Comparison of ENCODE assay signal across 8 cellular contexts in the genomic region with DNA sequence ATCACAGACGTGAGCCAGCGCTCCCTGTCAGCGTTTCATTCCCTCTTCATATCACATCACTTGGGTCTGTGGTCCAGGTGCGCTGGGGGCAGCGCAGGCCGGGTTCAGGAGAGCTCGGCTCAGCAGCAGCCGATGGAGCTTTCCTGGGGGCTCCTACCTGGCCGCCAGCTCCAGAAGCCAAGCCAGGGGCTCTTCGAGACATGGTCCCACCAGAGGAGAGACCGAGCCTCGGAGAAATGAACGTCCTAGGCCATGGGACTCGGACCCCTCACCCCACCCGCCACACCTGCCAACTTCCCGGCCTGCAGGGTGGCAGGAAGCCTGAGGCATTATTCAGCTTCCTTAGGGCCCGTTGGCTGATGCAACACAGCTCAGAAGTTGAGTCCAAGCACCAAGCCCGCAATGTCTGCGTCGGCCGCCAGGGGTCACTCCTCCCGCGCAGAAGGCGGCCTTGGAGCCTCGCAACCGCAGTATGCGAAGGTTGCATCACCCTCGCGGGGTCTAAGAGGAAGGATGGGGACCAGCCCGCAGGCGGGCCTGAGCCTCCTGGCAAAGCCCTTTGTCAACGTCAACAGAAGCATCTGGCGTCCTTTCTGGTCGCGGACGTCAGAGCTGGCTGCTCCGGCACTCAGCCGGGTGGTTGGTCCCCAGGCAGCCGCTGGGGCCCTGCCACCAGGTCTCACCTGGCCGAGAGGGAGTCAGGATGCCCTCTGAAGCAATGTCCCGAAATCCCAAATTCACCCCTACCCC. TPM values are rescaled to one million over a fixed set of nuclear protein-coding genes. Genes with fewer than 3 reads are reported as not detected.
DNase-seq lines count a peak whose midpoint lies in the region; ATAC-seq, FAIRE-seq and TF ChIP-seq lines count a peak whose summit lies in the region.

No MANE protein-coding gene starts in this region.

- H3K9me3 Mint-ChIP-seq in activated B cell treated with CpG ODN at 0.5 μM for 24 hours = no peaks in the 10 kb centered on the region

- no peaks in the 10 kb centered on the region for H3K27me3 Mint-ChIP-seq in activated B cell treated with CpG ODN at 0.5 μM for 24 hours

- H3K4me1 Mint-ChIP-seq in activated B cell treated with CpG ODN at 0.5 μM for 24 hours = peaks cover 44% of the 10 kb centered on the region

- CTCF ChIA-PET in activated B cell treated with CpG ODN at 0.5 μM for 24 hours (lab: Charles Lee) = interaction anchor here (0.5 to 4.2 kb wide), 31 partner anchors 9 to 660 kb away, joined by 3 to 292 read pairs (median 5); a partner anchor contains a TSS

- H3K36me3 ChIP-seq in bronchial epithelial cell (ENCODE audit: control insufficient read depth, insufficient read depth, low read length) = no peaks in the 10 kb centered on the region

- no peaks in the 10 kb centered on the region for H3K36me3 Mint-ChIP-seq in activated B cell treated with CpG ODN at 0.5 μM for 24 hours (ENCODE audit: low read depth)

- H3K4me3 Mint-ChIP-seq in activated B cell treated with CpG ODN at 0.5 μM for 24 hours = peak overlapping the region; percentile 64

- FAIRE-seq in bronchial epithelial cell (lab: Jason Lieb, UNC) = no peak

- peak; percentile 74 for TF ChIP-seq CTCF in activated B cell treated with CpG ODN at 0.5 μM for 24 hours (IDR thresholded peaks at IDR 0.05)
- TF ChIP-seq CTCF in bronchial epithelial cell (IDR thresholded peaks at IDR 0.05; ENCODE audit: insufficient read depth, low read length, severe bottlenecking) = peak; percentile 99

- peak overlapping the region; percentile 95 for H3K27ac Mint-ChIP-seq in activated B cell treated with CpG ODN at 0.5 μM for 24 hours

- H3K27me3 ChIP-seq in bronchial epithelial cell (ENCODE audit: control insufficient read depth, insufficient read depth, low read length) = no peaks in the 10 kb centered on the region

- ATAC-seq in GM18867 (IDR thresholded peaks at IDR 0.05; ENCODE audit: unreplicated experiment) (peak; percentile 52), HG03159 (IDR thresholded peaks at IDR 0.05; ENCODE audit: unreplicated experiment) (peak; percentile 45), activated B cell treated with CpG ODN at 0.5 μM for 24 hours (ENCODE audit: low read depth) (peak; percentile 81)

- DNase-seq in AG08395 (ENCODE audit: low spot score) = peak; percentile 87
- DNase-seq in NCI-H226 = peak; percentile 82
- DNase-seq in activated B cell treated with CpG ODN at 0.5 μM for 24 hours = peak; percentile 96
- DNase-seq in bronchial epithelial cell (ENCODE audit: low read depth) = peak; percentile 81
- DNase-seq in islet precursor cell = peak; percentile 98
- DNase-seq in stimulated activated CD4-positive, alpha-beta T cell treated with anti-CD3 and anti-CD28 coated beads, Interleukin-15, amount 100 ng/mL, for 24 hours = peak; percentile 97

- intact Hi-C loops in activated B cell treated with CpG ODN at 0.5 μM for 24 hours (cut with micrococcal nuclease) = loop anchor here (1.0 to 10.0 kb wide), 12 partner anchors 28 to 748 kb away; a partner anchor contains a TSS

- POLR2A ChIA-PET in activated B cell treated with CpG ODN at 0.5 μM for 24 hours (lab: Charles Lee) = interaction anchor here (0.5 to 8.1 kb wide), 28 partner anchors 9 to 1074 kb away, joined by 3 to 281 read pairs (median 6); a partner anchor contains a TSS

- no peak overlapping the region for H3K4me3 ChIP-seq in bronchial epithelial cell (ENCODE audit: low read depth, low read length)

RNA-seq across cellular contexts. Expression of a gene that starts 13.2 kb away (rescaled TPM):
- total RNA-seq in activated B cell treated with CpG ODN at 0.5 μM for 24 hours = 70.1 and 87.0 TPM in 2 replicates
- 27.7 and 30.8 TPM in 2 replicates for total RNA-seq in bronchial epithelial cell
